8 cellular contexts compared by ENCODE assay signal in genomic region chr3:8987673-8988655, GRCh38. TPM values are rescaled to one million over a fixed set of nuclear protein-coding genes. Genes with fewer than 3 reads are reported as not detected.
DNase-seq lines count a peak whose midpoint lies in the region; ATAC-seq, FAIRE-seq and TF ChIP-seq lines count a peak whose summit lies in the region.

No MANE protein-coding gene starts in this region.

- no peaks in the 10 kb centered on the region for H3K27me3 Mint-ChIP-seq in natural killer cell (ENCODE audit: low read depth in 2 of 2)

- POLR2A ChIA-PET in A549 (lab: Yijun Ruan, JAX), result interaction anchor here (0.6 to 0.7 kb wide), 2 partner anchors 76 to 246 kb away, joined by 3 to 4 read pairs; no protein-coding TSS in a partner anchor

- peak; percentile 63 to 78 for TF ChIP-seq RAD21 in A549 (conservative IDR thresholded peaks at IDR 0.05 in 1 of 2, IDR thresholded peaks at IDR 0.05 in 1 of 2)

- H3K4me3 ChIP-seq in A549 (no peak overlapping the region), thoracic aorta (no peak overlapping the region)

- H3K4me1 ChIP-seq in A549 (no peaks in the 10 kb centered on the region), thoracic aorta (ENCODE audit: control insufficient read depth in 1 of 2, low read depth in 2 of 2) (no peaks in the 10 kb centered on the region)

- H3K4me2 ChIP-seq in A549, result 0 out of 3 replicates have a peak overlapping the region, but pooled peaks have one; percentile 26

- no peaks in the 10 kb centered on the region for H3K27me3 ChIP-seq in thoracic aorta (replicated peaks; ENCODE audit: insufficient read depth)

- peak; percentile 72 to 92; a peak in 5 of 6 replicates for ATAC-seq in A549
- peak; percentile 77 for ATAC-seq in HG03139 (IDR thresholded peaks at IDR 0.05; ENCODE audit: unreplicated experiment)
- ATAC-seq in natural killer cell, result peak; percentile 79 to 94 (median 92)
- ATAC-seq in thoracic aorta (ENCODE audit: insufficient number of reproducible peaks, low FRiP score, low read depth), result peak; percentile 36

- no peak overlapping the region for H3K27ac Mint-ChIP-seq in natural killer cell

- peak; percentile 53 to 71 for DNase-seq in A549 (ENCODE audit: low read depth in 1 of 2, low spot score in 1 of 2)
- peak; percentile 69 for DNase-seq in GM18507 (ENCODE audit: extremely low spot score, insufficient read length, low read depth)
- DNase-seq in NOMO-1 (lab: John Stamatoyannopoulos, UW; ENCODE audit: unreplicated experiment in 2 of 2), result peak; percentile 41 to 42
- peak; percentile 43 for DNase-seq in activated T-cell treated with anti-CD3 and anti-CD28 coated beads, Interleukin-2, amount 50 U/mL, for 1 hour
- peak; percentile 34 for DNase-seq in fibroblast of gingiva (ENCODE audit: low read depth)
- peak; percentile 35 for DNase-seq in natural killer cell
- no peak for DNase-seq in thoracic aorta (ENCODE audit: low spot score)

- CTCF ChIA-PET in A549 (lab: Yijun Ruan, JAX), result interaction anchor here (0.7 to 6.2 kb wide), 24 partner anchors 8 to 704 kb away, joined by 3 to 86 read pairs (median 4); partner anchors contain the start of gene SRGAP3

- intact Hi-C loops in natural killer cell (cut with micrococcal nuclease), result loop anchor here (1.0 kb wide), 1 partner anchor 314 kb away; no protein-coding TSS in a partner anchor

- FAIRE-seq in A549 (lab: Jason Lieb, UNC) (no peak), GM18507 (lab: Jason Lieb, UNC) (peak; percentile 77)

- peak overlapping the region; percentile 6 for H3K4me3 Mint-ChIP-seq in natural killer cell

- H3K9me3 Mint-ChIP-seq in natural killer cell, result no peaks in the 10 kb centered on the region

- TF ChIP-seq CTCF in A549 (IDR thresholded peaks at IDR 0.05) (peak; percentile 65), natural killer cell (IDR thresholded peaks at IDR 0.05) (peak; percentile 64), thoracic aorta (IDR thresholded peaks at IDR 0.05) (peak; percentile 73)

- no peak for TF ChIP-seq EP300 in A549 (IDR thresholded peaks at IDR 0.05)

- no peaks in the 10 kb centered on the region for H3K36me3 Mint-ChIP-seq in natural killer cell

- no peaks in the 10 kb centered on the region for H3K9me3 ChIP-seq in A549
- no peaks in the 10 kb centered on the region for H3K9me3 ChIP-seq in thoracic aorta

- no peak for TF ChIP-seq POLR2A in A549 (IDR thresholded peaks at IDR 0.05; ENCODE audit: low read length)

- WGBS in A549 (ENCODE audit: missing lambda C conversion rate), result 42% methylated on average over 17 of the region's 17 CpGs

- no peaks in the 10 kb centered on the region for H3K4me1 Mint-ChIP-seq in natural killer cell

- H3K27ac ChIP-seq in A549 (no peak overlapping the region), thoracic aorta (no peak overlapping the region)

- no peaks in the 10 kb centered on the region for H3K36me3 ChIP-seq in thoracic aorta

TF ChIP-seq in A549, 52 proteins besides CTCF, POLR2A, EP300 and RAD21:
- TF ChIP-seq SMC3 (IDR thresholded peaks at IDR 0.05), result peak; percentile 60
- no peak for TF ChIP-seq CBX8 (IDR thresholded peaks at IDR 0.05)

RNA-seq across cellular contexts. Expression of gene RAD18, which starts 24.7 kb away (rescaled TPM):
- polyA plus RNA-seq in A549 (2011; rRNA removed), result 16.3 and 23.2 TPM in 2 replicates
- polyA plus RNA-seq in A549 (2012; cell fraction: cytosol; rRNA removed), result 7.7 and 7.9 TPM in 2 replicates
- polyA plus RNA-seq in A549 (2012; cell fraction: nucleus; rRNA removed), result 11.2 and 16.8 TPM in 2 replicates
- polyA plus RNA-seq in A549 (2017; fragmentation: RNase III; extraction: RNeasy Plus Mini Kit Qiagen cat#74134 plus additional on column Dnase treatment), result 11.6 to 12.9 TPM (median 11.8 TPM) in 3 replicates
- polyA minus RNA-seq in A549 (2011; rRNA and poly(A)+ RNA removed), result 11.5 and 14.1 TPM in 2 replicates
- 10 to 100 TPM; 19.8 to 23.3 (median 22.5) TPM for total RNA-seq in natural killer cell
- total RNA-seq in thoracic aorta, result 1 to 10 TPM; 3.0 to 7.2 TPM

Comparison
In these comparisons a context has a peak if more than half of its experiments do, and no peak if none do; other contexts are left out.
1. ATAC-seq: peak in every context shown above with its lines; median percentile 92 in natural killer cell; 82 in A549; 77 in HG03139; 36 in thoracic aorta.